Comparison of ENCODE assay signal across 17 cellular contexts in genomic region chr3:5251196-5251583, GRCh38.
DNase-seq lines count a peak whose midpoint lies in the region; ATAC-seq and TF ChIP-seq lines count a peak whose summit lies in the region.
"Had no signal": no experiment of that assay in that cellular context is flagged by ENCODE, and none has a peak within 500 bp of the region (broad histone marks: within the 10 kb centered on the region; RNA-seq: fewer than 3 reads in every experiment).

No MANE protein-coding gene starts in this region.

- H3K79me2 ChIP-seq in SK-N-SH (ENCODE audit: insufficient read depth), result no peaks in the 10 kb centered on the region

- no peaks in the 10 kb centered on the region for H3K9me2 ChIP-seq in SK-N-SH

- H3K4me3 Mint-ChIP-seq in endodermal cell, result no peak overlapping the region
- no peak overlapping the region for H3K4me3 Mint-ChIP-seq in activated CD8-positive, alpha-beta T cell treated with anti-CD3 and anti-CD28 coated beads for 36 hours
- no peak overlapping the region for H3K4me3 Mint-ChIP-seq in CD8-positive, alpha-beta T cell

- H2AFZ ChIP-seq in SK-N-SH (ENCODE audit: low read depth), result peak overlapping the region; percentile 79; the same call in 1 of the 2 replicates

- POLR2A ChIA-PET in SK-N-SH (lab: Yijun Ruan, JAX), result no interaction called here
- POLR2A ChIA-PET in activated CD8-positive, alpha-beta T cell treated with anti-CD3 and anti-CD28 coated beads for 36 hours (lab: Charles Lee), result interaction anchor here (0.6 kb wide), 1 partner anchor 56 kb away, joined by 3 read pairs; no protein-coding TSS in a partner anchor
- POLR2A ChIA-PET in CD8-positive, alpha-beta T cell (lab: Charles Lee), result no interaction called here

- H4K20me1 ChIP-seq in SK-N-SH (ENCODE audit: insufficient read depth), result no peaks in the 10 kb centered on the region

- TF ChIP-seq CTCF in SK-N-SH (IDR thresholded peaks at IDR 0.05) (no peak), endodermal cell (conservative IDR thresholded peaks at IDR 0.05) (no peak), upper lobe of left lung (IDR thresholded peaks at IDR 0.05) (no peak)
- TF ChIP-seq CTCF in activated CD8-positive, alpha-beta T cell treated with anti-CD3 and anti-CD28 coated beads for 36 hours (IDR thresholded peaks at IDR 0.05), result no peak
- no peak for TF ChIP-seq CTCF in CD8-positive, alpha-beta T cell (IDR thresholded peaks at IDR 0.05)

- H3K4me2 ChIP-seq in SK-N-SH, result peak overlapping the region; percentile 42; the same call in 1 of the 2 replicates
- H3K4me2 ChIP-seq: smooth muscle cell had no signal

- peaks cover 0 to 3% of the 10 kb centered on the region in 2 experiments; a peak in 2 of 4 replicates for H3K4me1 ChIP-seq in SK-N-SH (ENCODE audit: control insufficient read depth in 1 of 2, insufficient read depth in 2 of 2, low read depth in 1 of 2, low read length in 1 of 2)
- H3K4me1 ChIP-seq in endodermal cell (ENCODE audit: control insufficient read depth, insufficient read depth, low read length), result no peaks in the 10 kb centered on the region
- H3K4me1 ChIP-seq in mucosa of rectum (ENCODE audit: control insufficient read depth in 2 of 2, insufficient read depth in 2 of 2, low read length in 2 of 2), result no peaks in the 10 kb centered on the region
- no peaks in the 10 kb centered on the region for H3K4me1 ChIP-seq in upper lobe of left lung
- no peaks in the 10 kb centered on the region for H3K4me1 ChIP-seq in CD8-positive, alpha-beta T cell (ENCODE audit: insufficient read depth, low read length)
- H3K4me1 ChIP-seq: HAP-1, tibial nerve had no signal

- no peaks in the 10 kb centered on the region for H3K36me3 ChIP-seq in SK-N-SH (replicated peaks in 1 of 2; ENCODE audit: control insufficient read depth in 1 of 2, insufficient read depth in 2 of 2, low read length in 1 of 2)
- no peaks in the 10 kb centered on the region for H3K36me3 ChIP-seq in endodermal cell (ENCODE audit: control insufficient read depth, insufficient read depth, low read length)
- no peaks in the 10 kb centered on the region for H3K36me3 ChIP-seq in mucosa of rectum (ENCODE audit: control insufficient read depth in 2 of 2, insufficient read depth in 2 of 2, low read length in 2 of 2)
- H3K36me3 ChIP-seq in upper lobe of left lung, result no peaks in the 10 kb centered on the region
- H3K36me3 ChIP-seq in CD8-positive, alpha-beta T cell (ENCODE audit: insufficient read depth, low read length), result no peaks in the 10 kb centered on the region
- H3K36me3 ChIP-seq: HAP-1, tibial nerve had no signal

- no peak for ATAC-seq in SK-N-SH treated with all-trans-retinoic acid at 6 μM for 48 hours
- peak; percentile 12 to 52 for ATAC-seq in upper lobe of left lung (ENCODE audit: low FRiP score in 2 of 2)
- no peak for ATAC-seq in activated CD8-positive, alpha-beta T cell treated with anti-CD3 and anti-CD28 coated beads for 36 hours
- no peak for ATAC-seq in CD8-positive, alpha-beta T cell
- no peak for ATAC-seq in sciatic nerve
- ATAC-seq: GM12878 had no signal

- no peak for TF ChIP-seq EP300 in SK-N-SH (IDR thresholded peaks at IDR 0.05; ENCODE audit: borderline replicate concordance in 1 of 2, low read depth in 1 of 2, low read length in 1 of 2)
- no peak for TF ChIP-seq EP300 in upper lobe of left lung (IDR thresholded peaks at IDR 0.05)

- no peaks in the 10 kb centered on the region for H3K27me3 Mint-ChIP-seq in endodermal cell (ENCODE audit: insufficient read depth)
- no peaks in the 10 kb centered on the region for H3K27me3 Mint-ChIP-seq in activated CD8-positive, alpha-beta T cell treated with anti-CD3 and anti-CD28 coated beads for 36 hours
- H3K27me3 Mint-ChIP-seq in CD8-positive, alpha-beta T cell (ENCODE audit: low read depth), result no peaks in the 10 kb centered on the region

- H3K27ac ChIP-seq in SK-N-SH (ENCODE audit: low read depth in 2 of 2, low read length in 1 of 2) (no peak overlapping the region), endodermal cell (ENCODE audit: low read depth, low read length) (no peak overlapping the region), mucosa of rectum (ENCODE audit: low read depth in 2 of 2, low read length in 2 of 2) (peak overlapping the region; percentile 35 to 55), upper lobe of left lung (no peak overlapping the region)
- H3K27ac ChIP-seq in CD8-positive, alpha-beta T cell (ENCODE audit: low read depth, low read length), result no peak overlapping the region
- H3K27ac ChIP-seq: tibial nerve had no signal

- CTCF ChIA-PET in SK-N-SH (lab: Yijun Ruan, JAX), result interaction anchor here (0.6 kb wide), 1 partner anchor 728 kb away, joined by 3 read pairs; no protein-coding TSS in a partner anchor
- CTCF ChIA-PET in activated CD8-positive, alpha-beta T cell treated with anti-CD3 and anti-CD28 coated beads for 36 hours (lab: Charles Lee), result no interaction called here
- CTCF ChIA-PET in CD8-positive, alpha-beta T cell (lab: Charles Lee), result no interaction called here

- no peaks in the 10 kb centered on the region for H3K36me3 Mint-ChIP-seq in endodermal cell (ENCODE audit: low read depth)
- H3K36me3 Mint-ChIP-seq in activated CD8-positive, alpha-beta T cell treated with anti-CD3 and anti-CD28 coated beads for 36 hours (ENCODE audit: low read depth), result no peaks in the 10 kb centered on the region
- no peaks in the 10 kb centered on the region for H3K36me3 Mint-ChIP-seq in CD8-positive, alpha-beta T cell

- H3K27ac Mint-ChIP-seq in endodermal cell, result no peak overlapping the region
- no peak overlapping the region for H3K27ac Mint-ChIP-seq in activated CD8-positive, alpha-beta T cell treated with anti-CD3 and anti-CD28 coated beads for 36 hours
- H3K27ac Mint-ChIP-seq in CD8-positive, alpha-beta T cell, result no peak overlapping the region

- intact Hi-C loops in activated CD8-positive, alpha-beta T cell treated with anti-CD3 and anti-CD28 coated beads for 36 hours (cut with micrococcal nuclease), result no loop called here
- intact Hi-C loops in CD8-positive, alpha-beta T cell (cut with DNase I, micrococcal nuclease), result no loop called here
- intact Hi-C loops in sciatic nerve (cut with DNase I), result no loop called here

- H3K9me3 Mint-ChIP-seq in endodermal cell, result no peaks in the 10 kb centered on the region
- no peaks in the 10 kb centered on the region for H3K9me3 Mint-ChIP-seq in activated CD8-positive, alpha-beta T cell treated with anti-CD3 and anti-CD28 coated beads for 36 hours
- no peaks in the 10 kb centered on the region for H3K9me3 Mint-ChIP-seq in CD8-positive, alpha-beta T cell

- H3K27me3 ChIP-seq in SK-N-SH (ENCODE audit: insufficient read depth) (no peaks in the 10 kb centered on the region), endodermal cell (ENCODE audit: control insufficient read depth, insufficient read depth, low read length, poor library complexity, severe bottlenecking) (no peaks in the 10 kb centered on the region), mucosa of rectum (ENCODE audit: control insufficient read depth in 2 of 2, insufficient read depth in 2 of 2, low read length in 2 of 2) (no peaks in the 10 kb centered on the region), upper lobe of left lung (no peaks in the 10 kb centered on the region)
- no peaks in the 10 kb centered on the region for H3K27me3 ChIP-seq in CD8-positive, alpha-beta T cell (ENCODE audit: insufficient read depth, low read length)
- H3K27me3 ChIP-seq: tibial nerve had no signal

- H3K4me3 ChIP-seq in SK-N-SH (ENCODE audit: low read depth in 2 of 2, low read length in 1 of 2), result no peak overlapping the region
- H3K4me3 ChIP-seq in endodermal cell (ENCODE audit: low read length), result no peak overlapping the region
- peak overlapping the region; percentile 50 to 74 for H3K4me3 ChIP-seq in mucosa of rectum (ENCODE audit: low read length in 2 of 2)
- H3K4me3 ChIP-seq in upper lobe of left lung, result peak overlapping the region in 3 of 4 donors; percentile 25 to 34 (median 25)
- no peak overlapping the region for H3K4me3 ChIP-seq in CD8-positive, alpha-beta T cell (ENCODE audit: low read depth, low read length)
- H3K4me3 ChIP-seq: GM12878, HAP-1 had no signal

- TF ChIP-seq POLR2A in upper lobe of left lung (IDR thresholded peaks at IDR 0.05), result no peak

- H3K9ac ChIP-seq in SK-N-SH, result no peak overlapping the region
- no peak overlapping the region for H3K9ac ChIP-seq in endodermal cell (ENCODE audit: extremely low read depth, low read length, poor library complexity, severe bottlenecking)
- peak overlapping the region in 1 of 2 donors; percentile 30 for H3K9ac ChIP-seq in mucosa of rectum (ENCODE audit: low read depth in 1 of 2, low read length in 2 of 2)

- H3K4me1 Mint-ChIP-seq in endodermal cell, result peaks cover 11% of the 10 kb centered on the region
- no peaks in the 10 kb centered on the region for H3K4me1 Mint-ChIP-seq in activated CD8-positive, alpha-beta T cell treated with anti-CD3 and anti-CD28 coated beads for 36 hours (ENCODE audit: low read depth)
- peaks cover 3% of the 10 kb centered on the region for H3K4me1 Mint-ChIP-seq in CD8-positive, alpha-beta T cell (ENCODE audit: low read depth)

- H3K9me3 ChIP-seq in SK-N-SH, result no peaks in the 10 kb centered on the region
- H3K9me3 ChIP-seq in endodermal cell (ENCODE audit: control insufficient read depth, low read length), result peaks cover 12% of the 10 kb centered on the region
- H3K9me3 ChIP-seq in mucosa of rectum (ENCODE audit: control insufficient read depth in 2 of 2, low read length in 2 of 2), result no peaks in the 10 kb centered on the region
- H3K9me3 ChIP-seq in upper lobe of left lung, result no peaks in the 10 kb centered on the region
- no peaks in the 10 kb centered on the region for H3K9me3 ChIP-seq in CD8-positive, alpha-beta T cell (ENCODE audit: low read length)
- H3K9me3 ChIP-seq: HAP-1, tibial nerve had no signal

- no peaks in the 10 kb centered on the region for H3F3A ChIP-seq in SK-N-SH (replicated peaks; ENCODE audit: insufficient read depth)

- 69% methylated on average over 6 of the region's 6 CpGs for WGBS in SK-N-SH (ENCODE audit: low lambda C conversion rate)
- WGBS in endodermal cell (ENCODE audit: insufficient coverage in 1 of 2, insufficient read length in 1 of 2), 2 experiments, result 96% methylated on average over 5 to 6 of the region's 6 CpGs
- WGBS in upper lobe of left lung, 2 donors, result 50 to 58% methylated on average over 6 of the region's 6 CpGs

- DNase-seq in SK-N-SH (no peak), endodermal cell (peak; percentile 40), upper lobe of left lung (no peak), sciatic nerve (ENCODE audit: low spot score) (no peak)
- no peak for DNase-seq in activated CD8-positive, alpha-beta T cell treated with anti-CD3 and anti-CD28 coated beads for 36 hours
- DNase-seq in CD8-positive, alpha-beta T cell, result no peak
- DNase-seq: activated CD4-positive, CD25-positive, alpha-beta regulatory T cell; activated T-cell treated with anti-CD3 and anti-CD28 coated beads, Interleukin-2, amount 50 U/mL, for 1 hour; amniotic stem cell; NCI-H1436; NCI-H748 treated with DMSO at 0.1 percent for 48 hours had no signal

- TF ChIP-seq RAD21 in SK-N-SH (IDR thresholded peaks at IDR 0.05; ENCODE audit: low read length), result no peak

TF ChIP-seq in SK-N-SH, 30 proteins besides CTCF, POLR2A, EP300 and RAD21 (continues in another document):
- TF ChIP-seq TCF12 (IDR thresholded peaks at IDR 0.05) (no peak), POLR2AphosphoS5 (IDR thresholded peaks at IDR 0.05; ENCODE audit: low read depth, low read length) (no peak)

TF ChIP-seq in SK-N-SH treated with all-trans-retinoic acid at 6 μM for 48 hours, 23 proteins besides CTCF, POLR2A, EP300 and RAD21 (continues in another document):
- TF ChIP-seq TCF4 (CRISPR knock-in tag; IDR thresholded peaks at IDR 0.05; ENCODE audit: borderline replicate concordance) (no peak), PPARA (CRISPR knock-in tag; IDR thresholded peaks at IDR 0.05; ENCODE audit: borderline replicate concordance) (no peak), ESRRG (CRISPR knock-in tag; IDR thresholded peaks at IDR 0.05) (no peak)

Comparison
In these comparisons a context has a peak if more than half of its experiments do, and no peak if none do; other contexts are left out.
1. H3K27ac ChIP-seq: peak in mucosa of rectum (2 of 2); none in SK-N-SH (0 of 2), endodermal cell (single experiment), upper lobe of left lung (0 of 4) and CD8-positive, alpha-beta T cell (single experiment).
2. H3K4me3 ChIP-seq: peak in mucosa of rectum (2 of 2) and upper lobe of left lung (3 of 4); none in SK-N-SH (0 of 2), endodermal cell (single experiment) and CD8-positive, alpha-beta T cell (single experiment).
3. ATAC-seq: peak in upper lobe of left lung (2 of 2); none in SK-N-SH treated with all-trans-retinoic acid at 6 μM for 48 hours (single experiment), activated CD8-positive, alpha-beta T cell treated with anti-CD3 and anti-CD28 coated beads for 36 hours (single experiment), CD8-positive, alpha-beta T cell (single experiment) and sciatic nerve (single experiment).